Comparison of ENCODE assay signal across 15 cellular contexts in the genomic region with DNA sequence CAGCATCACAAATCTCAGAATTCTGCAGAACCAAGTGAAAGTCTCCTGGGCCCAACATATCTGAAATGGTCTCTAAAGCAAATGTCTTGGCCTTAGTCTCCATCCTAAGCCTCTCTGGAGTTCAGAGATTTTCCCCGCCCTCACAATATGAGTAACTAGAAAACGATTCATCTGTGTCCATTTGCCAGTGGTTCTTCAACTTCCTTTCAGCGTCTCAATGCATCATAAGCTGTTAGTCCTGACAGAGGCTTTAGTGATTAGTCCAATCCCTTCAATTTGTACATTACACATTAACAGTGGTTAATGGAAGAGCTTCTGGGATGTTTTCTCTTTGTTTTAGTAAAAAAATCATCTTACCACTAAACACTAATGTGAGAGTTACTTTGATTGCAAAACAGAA. TPM values are rescaled to one million over a fixed set of nuclear protein-coding genes. Genes with fewer than 3 reads are reported as not detected.
A peak's percentile ranks its signal among the peaks of the same experiment; 100 is the strongest.
DNase-seq lines count a peak whose midpoint lies in the region; ATAC-seq and TF ChIP-seq lines count a peak whose summit lies in the region.
"Had no signal": no experiment of that assay in that cellular context is flagged by ENCODE, and none has a peak within 500 bp of the region (broad histone marks: within the 10 kb centered on the region; RNA-seq: fewer than 3 reads in every experiment).

No MANE protein-coding gene starts in this region.

- no peak overlapping the region for H3K4me3 ChIP-seq in left ventricle myocardium inferior
- no peak overlapping the region for H3K4me3 ChIP-seq in fibroblast of the aortic adventitia (ENCODE audit: low read depth, low read length)

- peak overlapping the region; percentile 13 for H3K27ac ChIP-seq in left ventricle myocardium inferior (replicated peaks)

- H3K9me3 ChIP-seq in left ventricle myocardium inferior (replicated peaks): no peaks in the 10 kb centered on the region

- H3K36me3 ChIP-seq in left ventricle myocardium inferior: peaks cover 46% of the 10 kb centered on the region

- DNase-seq in left ventricle myocardium inferior (no peak), Right ventricle myocardium inferior (ENCODE audit: missing footprints) (no peak), amniotic epithelial cell (ENCODE audit: low read depth) (peak; percentile 81), fibroblast of the aortic adventitia (ENCODE audit: low read depth) (peak; percentile 76), stromal cell of bone marrow (ENCODE audit: low read depth) (peak; percentile 66), globus pallidus (ENCODE audit: low spot score) (no peak), NOMO-1 treated with DMSO at 0.1 percent for 48 hours (lab: John Stamatoyannopoulos, UW; ENCODE audit: unreplicated experiment) (no peak)
- DNase-seq: endodermal cell; Karpas-422; NCI-H2081; stimulated activated CD4-positive, alpha-beta T cell treated with anti-CD3 and anti-CD28 coated beads, Interleukin-4, amount 100 ng/mL, for 24 hours had no signal

- ATAC-seq in Right ventricle myocardium inferior (no peak), GM18511 (IDR thresholded peaks at IDR 0.05; ENCODE audit: unreplicated experiment) (no peak)
- ATAC-seq: stimulated activated memory B cell treated with anti-CD40 and anti-IgM and Interleukin-4, amounts not matched to agents 10 μg/mL and 1 μg/mL and 100 μg/mL, for 72 hours had no signal

- H3K4me1 ChIP-seq in left ventricle myocardium inferior: peaks cover 18% of the 10 kb centered on the region

- TF ChIP-seq CTCF in left ventricle myocardium inferior (IDR thresholded peaks at IDR 0.05; ENCODE audit: borderline replicate concordance) (no peak), fibroblast of the aortic adventitia (IDR thresholded peaks at IDR 0.05; ENCODE audit: insufficient read depth, low read length) (no peak)

- no peaks in the 10 kb centered on the region for H3K27me3 ChIP-seq in left ventricle myocardium inferior (ENCODE audit: low read depth)

- intact Hi-C loops in left ventricle myocardium inferior (cut with micrococcal nuclease): loop anchor here (5.0 kb wide), 1 partner anchor 113 kb away; no protein-coding TSS in a partner anchor
- intact Hi-C loops in Right ventricle myocardium inferior (cut with DNase I): no loop called here

RNA-seq across cellular contexts. Expression of a gene that starts 17.4 kb away (rescaled TPM):
- total RNA-seq in left ventricle myocardium inferior (93.5 TPM), Right ventricle myocardium inferior (87.1 TPM), fibroblast of the aortic adventitia (ENCODE audit: low replicate concordance) (189 and 291 TPM in 2 replicates)

RNA-seq across cellular contexts. Expression of a gene that starts 17.9 kb away (rescaled TPM):
- total RNA-seq in left ventricle myocardium inferior: 45.8 TPM
- total RNA-seq in Right ventricle myocardium inferior: 38.4 TPM
- 3.1 and 12.9 TPM in 2 replicates for total RNA-seq in fibroblast of the aortic adventitia (ENCODE audit: low replicate concordance)

RNA-seq across cellular contexts. Expression of a gene that starts 49.7 kb away (rescaled TPM):
- total RNA-seq in left ventricle myocardium inferior (0.11 TPM), Right ventricle myocardium inferior (not detected), fibroblast of the aortic adventitia (ENCODE audit: low replicate concordance) (not detected in 2 replicates)
- total RNA-seq: A673, pulmonary artery endothelial cell had no signal

Comparison
In these comparisons a context has a peak if more than half of its experiments do, and no peak if none do; other contexts are left out.
1. DNase-seq: peak in amniotic epithelial cell (single experiment), fibroblast of the aortic adventitia (single experiment) and stromal cell of bone marrow (single experiment); none in left ventricle myocardium inferior (single experiment), Right ventricle myocardium inferior (single experiment), globus pallidus (single experiment) and NOMO-1 treated with DMSO at 0.1 percent for 48 hours (single experiment).